1 cellular context compared by ENCODE assay signal in the genomic region with DNA sequence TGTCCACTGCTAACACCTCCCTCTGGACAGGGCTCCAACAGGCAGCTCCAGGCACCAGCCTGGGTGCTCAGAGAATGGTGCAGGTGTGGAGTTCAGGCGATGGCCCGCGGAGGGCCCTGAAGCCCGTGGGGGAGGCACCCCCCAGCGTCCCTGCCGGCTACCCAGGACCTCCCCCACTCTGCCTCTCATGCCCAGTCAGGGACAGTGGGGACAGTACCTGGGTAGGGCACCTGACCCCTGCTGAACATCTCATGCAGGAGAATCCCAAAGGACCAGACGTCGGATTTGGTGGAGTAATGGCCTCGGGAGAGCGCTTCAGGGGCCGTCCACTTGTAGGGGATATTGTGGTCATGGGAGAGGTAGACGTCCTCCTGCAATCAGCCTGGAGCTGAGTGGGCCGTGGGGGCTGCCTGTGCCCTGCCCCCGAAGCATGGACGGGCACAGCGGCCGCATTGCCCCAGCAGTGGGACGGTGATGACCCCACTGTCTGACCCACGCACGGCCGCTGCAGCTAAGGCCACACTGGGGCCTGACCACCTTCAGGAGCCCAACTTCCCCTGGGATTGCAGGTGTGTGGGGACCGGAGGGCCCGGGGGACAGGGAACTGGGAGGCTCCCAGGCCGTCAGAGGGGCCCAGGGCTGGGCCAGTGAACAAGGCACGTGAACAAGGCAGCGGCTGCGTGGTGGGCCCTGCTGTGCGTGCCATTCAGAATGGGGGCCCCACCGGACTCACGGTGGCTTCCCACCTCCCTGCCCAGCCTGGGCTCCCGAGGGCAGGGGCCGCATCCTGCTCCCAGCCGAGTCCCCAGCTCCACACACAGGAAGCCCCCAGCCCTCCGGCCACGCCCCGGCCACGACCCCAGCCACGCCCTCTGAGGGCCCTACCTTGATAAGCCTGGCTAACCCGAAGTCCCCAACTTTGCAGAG.
TF ChIP-seq lines count a peak whose summit lies in the region.

No MANE protein-coding gene starts in this region.

TF ChIP-seq in H1, 55 proteins besides CTCF, POLR2A, EP300 and RAD21:
- TF ChIP-seq RFX5 (IDR thresholded peaks at IDR 0.05; ENCODE audit: borderline replicate concordance, low read depth, low read length) (no peak), BRCA1 (IDR thresholded peaks at IDR 0.05; ENCODE audit: low read depth, low read length) (no peak), PHF8 (conservative IDR thresholded peaks at IDR 0.05; ENCODE audit: low read depth, low read length) (no peak), TAF7 (optimal IDR thresholded peaks at IDR 0.05; ENCODE audit: borderline replicate concordance, low read depth, low read length) (no peak), YY1 (IDR thresholded peaks at IDR 0.05; ENCODE audit: low read depth, low read length) (no peak), SAP30 (IDR thresholded peaks at IDR 0.05; ENCODE audit: insufficient read depth, insufficient replicate concordance, low read length) (no peak), TAF1 (IDR thresholded peaks at IDR 0.05; ENCODE audit: low read depth, low read length) (no peak), EZH2 (IDR thresholded peaks at IDR 0.05; ENCODE audit: low read depth, low read length, severe bottlenecking) (no peak), SUZ12 (IDR thresholded peaks at IDR 0.05; ENCODE audit: low read length) (no peak), TBP (IDR thresholded peaks at IDR 0.05; ENCODE audit: low read depth, low read length) (no peak), NRF1 (IDR thresholded peaks at IDR 0.05; ENCODE audit: low read depth, low read length) (no peak)
- TF ChIP-seq, protein P1, sequence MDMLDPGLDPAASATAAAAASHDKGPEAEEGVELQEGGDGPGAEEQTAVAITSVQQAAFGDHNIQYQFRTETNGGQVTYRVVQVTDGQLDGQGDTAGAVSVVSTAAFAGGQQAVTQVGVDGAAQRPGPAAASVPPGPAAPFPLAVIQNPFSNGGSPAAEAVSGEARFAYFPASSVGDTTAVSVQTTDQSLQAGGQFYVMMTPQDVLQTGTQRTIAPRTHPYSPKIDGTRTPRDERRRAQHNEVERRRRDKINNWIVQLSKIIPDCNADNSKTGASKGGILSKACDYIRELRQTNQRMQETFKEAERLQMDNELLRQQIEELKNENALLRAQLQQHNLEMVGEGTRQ (IDR thresholded peaks at IDR 0.05; ENCODE audit: low read length): no peak
